Comparison of ENCODE assay signal across 15 cellular contexts in genomic region chr12:27005495-27005894, GRCh38. TPM values are rescaled to one million over a fixed set of nuclear protein-coding genes. Genes with fewer than 3 reads are reported as not detected.
DNase-seq lines count a peak whose midpoint lies in the region; ATAC-seq, FAIRE-seq and TF ChIP-seq lines count a peak whose summit lies in the region.
"Had no signal": no experiment of that assay in that cellular context is flagged by ENCODE, and none has a peak within 500 bp of the region (broad histone marks: within the 10 kb centered on the region; RNA-seq: fewer than 3 reads in every experiment).

No MANE protein-coding gene starts in this region.

- TF ChIP-seq EP300 in HepG2 (IDR thresholded peaks at IDR 0.05; ENCODE audit: low read depth in 2 of 2, low read length in 2 of 2) (no peak), HepG2 (CRISPR knock-in tag; IDR thresholded peaks at IDR 0.05; ENCODE audit: borderline replicate concordance) (no peak)

- no peak overlapping the region for H3K4me3 ChIP-seq in HepG2 (replicated peaks in 1 of 3; ENCODE audit: insufficient read depth in 1 of 3, low read depth in 2 of 3, low read length in 3 of 3)
- H3K4me3 ChIP-seq in right lobe of liver: no peak overlapping the region
- no peak overlapping the region for H3K4me3 ChIP-seq in ascending aorta
- no peak overlapping the region for H3K4me3 ChIP-seq in MG63
- no peak overlapping the region for H3K4me3 ChIP-seq in heart left ventricle

- intact Hi-C loops in HepG2 (cut with micrococcal nuclease; ENCODE audit: unreplicated experiment): no loop called here
- intact Hi-C loops in right lobe of liver (cut with DNase I): no loop called here
- intact Hi-C loops in ascending aorta (cut with DNase I): no loop called here
- intact Hi-C loops in heart left ventricle (cut with DNase I): no loop called here

- no peak overlapping the region for H3K4me2 ChIP-seq in HepG2 (ENCODE audit: low read depth, low read length)

- H3K4me1 Mint-ChIP-seq in memory B cell: peaks cover 36% of the 10 kb centered on the region

- H3K4me3 Mint-ChIP-seq in memory B cell: no peak overlapping the region

- no peak for TF ChIP-seq RAD21 in HepG2 (CRISPR knock-in tag; IDR thresholded peaks at IDR 0.05)

- TF ChIP-seq POLR2A in HepG2 (IDR thresholded peaks at IDR 0.05; ENCODE audit: insufficient read depth in 1 of 2, low read depth in 2 of 2, low read length in 2 of 2) (no peak), right lobe of liver (IDR thresholded peaks at IDR 0.05) (no peak), heart left ventricle (IDR thresholded peaks at IDR 0.05) (no peak)

- TF ChIP-seq CTCF in HepG2 (CRISPR knock-in tag; IDR thresholded peaks at IDR 0.05) (no peak), right lobe of liver (IDR thresholded peaks at IDR 0.05) (no peak), ascending aorta (IDR thresholded peaks at IDR 0.05) (no peak), heart left ventricle (IDR thresholded peaks at IDR 0.05) (no peak)

- H3K36me3 ChIP-seq in HepG2 (replicated peaks in 1 of 2; ENCODE audit: control insufficient read depth in 1 of 2, insufficient read depth in 2 of 2, low read length in 2 of 2) (no peaks in the 10 kb centered on the region; a peak in 2 of 5 replicates), right lobe of liver (peaks cover 0 to 2% (median 0%) of the 10 kb centered on the region in 4 donors), ascending aorta (no peaks in the 10 kb centered on the region), MG63 (no peaks in the 10 kb centered on the region), heart left ventricle (peaks cover 0 to 23% (median 0%) of the 10 kb centered on the region in 9 donors)

- BruUV-seq in HepG2 (replicated peaks; lab: Mats Ljungman, UMichigan): no TSS peak

- in situ Hi-C loops in HepG2 (cut with HindIII; ENCODE audit: extremely low pct_ligation_motif_present, low pct_unique_long_range_greater_than_20kb): no loop called here

- H3K27ac ChIP-seq in HepG2 (ENCODE audit: extremely low read length, insufficient read depth, low read length): no peak overlapping the region
- no peak overlapping the region for H3K27ac ChIP-seq in right lobe of liver
- H3K27ac ChIP-seq in ascending aorta: peak overlapping the region; percentile 33 to 62
- H3K27ac ChIP-seq in heart left ventricle: no peak overlapping the region
- H3K27ac ChIP-seq: C4-2B had no signal

- H3K9me3 Mint-ChIP-seq in memory B cell: no peaks in the 10 kb centered on the region

- peaks cover 60% of the 10 kb centered on the region for H3K79me2 ChIP-seq in HepG2 (ENCODE audit: insufficient read depth, low read length)

- H3K9me3 ChIP-seq in HepG2 (ENCODE audit: low read length): no peaks in the 10 kb centered on the region
- no peaks in the 10 kb centered on the region for H3K9me3 ChIP-seq in right lobe of liver
- no peaks in the 10 kb centered on the region for H3K9me3 ChIP-seq in ascending aorta
- H3K9me3 ChIP-seq in MG63: no peaks in the 10 kb centered on the region
- H3K9me3 ChIP-seq in heart left ventricle: no peaks in the 10 kb centered on the region

- 99% methylated on average over 2 of the region's 2 CpGs for WGBS in HepG2 (ENCODE audit: low lambda C conversion rate)
- 100% methylated on average over 1 of the region's 2 CpGs for WGBS in right lobe of liver (ENCODE audit: insufficient coverage, low coverage, low lambda C conversion rate, missing lambda C conversion rate)
- WGBS in heart left ventricle, 4 donors: 90 to 96% (median 91%) methylated on average over 2 of the region's 2 CpGs

- no peaks in the 10 kb centered on the region; the same call in 1 of the 2 replicates for H4K20me1 ChIP-seq in HepG2 (ENCODE audit: insufficient read depth, low read length)

- DNase-seq in HepG2 (ENCODE audit: low spot score): no peak
- DNase-seq in right lobe of liver: no peak
- no peak for DNase-seq in ascending aorta (ENCODE audit: low spot score in 2 of 2)
- DNase-seq in memory B cell (ENCODE audit: low spot score in 2 of 2): no peak
- no peak for DNase-seq in MG63
- no peak for DNase-seq in heart left ventricle
- no peak for DNase-seq in NCI-H1048 (lab: John Stamatoyannopoulos, UW)
- DNase-seq: DMS79, H7, KBM-7, NCI-H1417, NCI-H1694 treated with DMSO at 0.1 percent for 48 hours, NCI-H69 had no signal

- ATAC-seq in HepG2 (no peak), right lobe of liver (no peak), memory B cell (ENCODE audit: low read depth) (no peak), heart left ventricle (no peak)
- ATAC-seq: SK-N-SH treated with all-trans-retinoic acid at 6 μM for 48 hours had no signal

- peak overlapping the region; percentile 8 for H3K27ac Mint-ChIP-seq in memory B cell

- no peaks in the 10 kb centered on the region for H3K27me3 ChIP-seq in HepG2 (ENCODE audit: control insufficient read depth in 1 of 2, insufficient read depth in 2 of 2, low read length in 2 of 2)
- H3K27me3 ChIP-seq in right lobe of liver: no peaks in the 10 kb centered on the region
- H3K27me3 ChIP-seq in ascending aorta: no peaks in the 10 kb centered on the region
- H3K27me3 ChIP-seq in MG63: no peaks in the 10 kb centered on the region
- H3K27me3 ChIP-seq in heart left ventricle: no peaks in the 10 kb centered on the region

- H3K4me1 ChIP-seq in HepG2 (ENCODE audit: insufficient read depth, low read length): peaks cover 68% of the 10 kb centered on the region
- H3K4me1 ChIP-seq in right lobe of liver: peaks cover 0 to 24% (median 8%) of the 10 kb centered on the region in 4 donors
- H3K4me1 ChIP-seq in ascending aorta: peaks cover 0 to 3% of the 10 kb centered on the region in 2 donors
- H3K4me1 ChIP-seq in heart left ventricle: peaks cover 0 to 49% (median 2%) of the 10 kb centered on the region in 12 donors

- peaks cover 2% of the 10 kb centered on the region for H3K36me3 Mint-ChIP-seq in memory B cell

- CTCF ChIA-PET in HepG2 (lab: Yijun Ruan, JAX; ENCODE audit: low intra/inter-chr PET ratio, low total read pairs): no interaction called here

- FAIRE-seq in HepG2 (lab: Jason Lieb, UNC): no peak

- H3K9ac ChIP-seq in HepG2 (ENCODE audit: insufficient read depth, low read depth, low read length): no peak overlapping the region

- no peaks in the 10 kb centered on the region for H3K27me3 Mint-ChIP-seq in memory B cell

- POLR2A ChIA-PET in HepG2 (lab: Yijun Ruan, JAX): interaction anchor here (0.6 to 1.6 kb wide), 2 partner anchors 14 to 17 kb away, joined by 3 to 5 read pairs; partner anchors contain the start of gene MED21

- no peak overlapping the region for H2AFZ ChIP-seq in HepG2 (ENCODE audit: low read length)

RNA-seq across cellular contexts. Expression of gene TM7SF3, which starts 8.7 kb away (rescaled TPM):
- total RNA-seq in HepG2 (2016; rRNA removed; fragmentation: Illumina TruSeq; extraction: Trizol) (94.4 and 116 TPM in 2 replicates), right lobe of liver (10 to 100 TPM; 38.4 to 75.1 (median 62.8) TPM), ascending aorta (213 TPM), heart left ventricle (10 to 100 TPM; 13.8 to 84.0 (median 28.3) TPM)
- total RNA-seq in HepG2 (2016; cell fraction: cytosol; rRNA removed; fragmentation: Illumina TruSeq; extraction: Trizol; ENCODE audit: low read depth): 60.4 and 62.2 TPM in 2 replicates
- total RNA-seq in HepG2 (2016; cell fraction: insoluble cytoplasmic fraction; rRNA removed; fragmentation: Illumina TruSeq; extraction: Trizol): 97.5 and 107 TPM in 2 replicates
- 107 and 119 TPM in 2 replicates for total RNA-seq in HepG2 (2016; cell fraction: membrane; rRNA removed; fragmentation: Illumina TruSeq; extraction: Trizol)
- 83.7 and 117 TPM in 2 replicates for total RNA-seq in HepG2 (2016; cell fraction: nucleus; rRNA removed; fragmentation: Illumina TruSeq; extraction: Trizol)
- polyA plus RNA-seq in HepG2 (2011; rRNA removed) (92.4 and 142 TPM in 2 replicates), heart left ventricle (10 to 100 TPM in 1 of 2 donors, 1 to 10 TPM in 1; 5.8 to 16.1 TPM)
- 69.7 and 91.0 TPM in 2 replicates for polyA plus RNA-seq in HepG2 (2011; cell fraction: cytosol; rRNA removed)
- 57.6 and 67.7 TPM in 2 replicates for polyA plus RNA-seq in HepG2 (2011; cell fraction: nucleus; rRNA removed)
- polyA plus RNA-seq in HepG2 (2012): 42.4 and 42.9 TPM in 2 replicates
- 50.6 and 52.5 TPM in 2 replicates for polyA plus RNA-seq in HepG2 (2016; cell fraction: cytosol; fragmentation: Illumina TruSeq; extraction: Trizol; ENCODE audit: low read depth)
- polyA plus RNA-seq in HepG2 (2016; cell fraction: insoluble cytoplasmic fraction; fragmentation: Illumina TruSeq; extraction: Trizol; ENCODE audit: low read depth): 80.7 TPM in 2 replicates
- polyA plus RNA-seq in HepG2 (2016; cell fraction: membrane; fragmentation: Illumina TruSeq; extraction: Trizol; ENCODE audit: low read depth): 85.7 and 89.6 TPM in 2 replicates
- 126 and 139 TPM in 2 replicates for polyA plus RNA-seq in HepG2 (2016; cell fraction: nucleus; fragmentation: Illumina TruSeq; extraction: Trizol; ENCODE audit: insufficient read depth, low read depth)
- 371 and 424 TPM in 2 replicates for polyA minus RNA-seq in HepG2 (2011; rRNA and poly(A)+ RNA removed; ENCODE audit: low replicate concordance)
- 81.5 and 87.6 TPM in 2 replicates for polyA minus RNA-seq in HepG2 (2011; cell fraction: cytosol; rRNA and poly(A)+ RNA removed)
- 59.6 and 73.8 TPM in 2 replicates for polyA minus RNA-seq in HepG2 (2011; cell fraction: nucleus; rRNA and poly(A)+ RNA removed)
- 89.3 and 148 TPM in 2 replicates for total RNA-seq in MG63 (2014; rRNA removed; shearing (Covaris generic); ENCODE audit: low replicate concordance)

RNA-seq across cellular contexts. Expression of gene MED21, which starts 16.9 kb away (rescaled TPM):
- total RNA-seq in HepG2 (2016; rRNA removed; fragmentation: Illumina TruSeq; extraction: Trizol): 34.1 and 56.0 TPM in 2 replicates
- total RNA-seq in HepG2 (2016; cell fraction: cytosol; rRNA removed; fragmentation: Illumina TruSeq; extraction: Trizol; ENCODE audit: low read depth): 9.5 and 9.8 TPM in 2 replicates
- total RNA-seq in HepG2 (2016; cell fraction: insoluble cytoplasmic fraction; rRNA removed; fragmentation: Illumina TruSeq; extraction: Trizol): 33.2 and 54.7 TPM in 2 replicates
- total RNA-seq in HepG2 (2016; cell fraction: membrane; rRNA removed; fragmentation: Illumina TruSeq; extraction: Trizol): 17.7 and 22.0 TPM in 2 replicates
- 27.3 and 28.4 TPM in 2 replicates for total RNA-seq in HepG2 (2016; cell fraction: nucleus; rRNA removed; fragmentation: Illumina TruSeq; extraction: Trizol)
- polyA plus RNA-seq in HepG2 (2011; rRNA removed): 19.2 and 19.4 TPM in 2 replicates
- polyA plus RNA-seq in HepG2 (2011; cell fraction: cytosol; rRNA removed): 9.1 and 13.2 TPM in 2 replicates
- 5.1 and 9.1 TPM in 2 replicates for polyA plus RNA-seq in HepG2 (2011; cell fraction: nucleus; rRNA removed)
- polyA plus RNA-seq in HepG2 (2012): 19.9 and 21.5 TPM in 2 replicates
- polyA plus RNA-seq in HepG2 (2016; cell fraction: cytosol; fragmentation: Illumina TruSeq; extraction: Trizol; ENCODE audit: low read depth): 5.8 and 7.0 TPM in 2 replicates
- polyA plus RNA-seq in HepG2 (2016; cell fraction: insoluble cytoplasmic fraction; fragmentation: Illumina TruSeq; extraction: Trizol; ENCODE audit: low read depth): 44.5 and 48.7 TPM in 2 replicates
- polyA plus RNA-seq in HepG2 (2016; cell fraction: membrane; fragmentation: Illumina TruSeq; extraction: Trizol; ENCODE audit: low read depth): 13.2 and 14.0 TPM in 2 replicates
- polyA plus RNA-seq in HepG2 (2016; cell fraction: nucleus; fragmentation: Illumina TruSeq; extraction: Trizol; ENCODE audit: insufficient read depth, low read depth): 17.9 and 18.9 TPM in 2 replicates
- polyA minus RNA-seq in HepG2 (2011; rRNA and poly(A)+ RNA removed; ENCODE audit: low replicate concordance): 33.8 and 105 TPM in 2 replicates
- 24.2 and 29.0 TPM in 2 replicates for polyA minus RNA-seq in HepG2 (2011; cell fraction: cytosol; rRNA and poly(A)+ RNA removed)
- 38.4 and 40.3 TPM in 2 replicates for polyA minus RNA-seq in HepG2 (2011; cell fraction: nucleus; rRNA and poly(A)+ RNA removed)
- total RNA-seq in right lobe of liver: 10 to 100 TPM; 14.7 to 26.8 (median 20.6) TPM
- total RNA-seq in ascending aorta: 9.8 TPM
- total RNA-seq in MG63 (2014; rRNA removed; shearing (Covaris generic); ENCODE audit: low replicate concordance): 53.3 and 116 TPM in 2 replicates
- 10 to 100 TPM; 31.0 to 61.6 (median 52.9) TPM for total RNA-seq in heart left ventricle
- 10 to 100 TPM; 32.2 to 45.9 TPM for polyA plus RNA-seq in heart left ventricle

Comparison
In these comparisons a context has a peak if more than half of its experiments do, and no peak if none do; other contexts are left out.
1. H3K27ac ChIP-seq: peak in ascending aorta (2 of 2); none in HepG2 (single experiment), right lobe of liver (0 of 3) and heart left ventricle (0 of 12).